Comparison of ENCODE assay signal across 28 cellular contexts in the genomic region with DNA sequence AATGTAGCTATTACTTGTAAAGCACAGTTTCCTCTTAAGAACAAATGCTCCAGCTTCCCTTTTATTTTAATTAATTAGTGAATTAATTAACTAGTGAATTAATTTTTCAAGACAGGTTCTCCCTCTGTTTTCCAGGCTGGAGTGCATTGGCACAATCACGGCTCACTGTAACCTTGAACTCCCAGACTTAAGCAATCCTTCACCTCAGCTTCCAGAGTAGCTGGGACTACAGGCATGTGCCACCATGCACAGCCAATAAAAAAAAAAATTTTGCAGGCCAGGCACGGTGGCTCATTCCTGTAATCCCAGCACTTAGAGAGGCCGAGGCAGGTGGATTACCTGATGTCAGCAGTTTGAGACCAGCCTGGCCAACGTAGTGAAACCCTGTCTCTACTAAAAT.
"Had no signal": no experiment of that assay in that cellular context is flagged by ENCODE, and none has a peak within 500 bp of the region (broad histone marks: within the 10 kb centered on the region; RNA-seq: fewer than 3 reads in every experiment).

No MANE protein-coding gene starts in this region.

- ATAC-seq: effector memory CD8-positive, alpha-beta T cell; esophagus mucosa; foreskin keratinocyte; gastrocnemius medialis; gastroesophageal sphincter; heart left ventricle; heart right ventricle had no signal

- H3K36me3 ChIP-seq: colonic mucosa had no signal

- FAIRE-seq: colon, endometrium, endothelial cell of umbilical vein, frontal cortex had no signal

- H3K27ac ChIP-seq: colonic mucosa, coronary artery, dorsolateral prefrontal cortex, epithelial cell of prostate, esophagus muscularis mucosa, esophagus squamous epithelium, foreskin keratinocyte, gastrocnemius medialis, gastroesophageal sphincter, heart left ventricle, heart right ventricle had no signal

- DNase-seq: colonic mucosa; cortex of kidney; dermis blood vessel endothelial cell; dorsolateral prefrontal cortex; effector CD4-positive, alpha-beta T cell; effector CD8-positive, alpha-beta T cell; effector memory CD4-positive, alpha-beta T cell; effector memory CD8-positive, alpha-beta T cell; endodermal cell; erythroblast; esophagus squamous epithelium; foreskin fibroblast; foreskin keratinocyte; foreskin melanocyte; gastrocnemius medialis; glutamatergic neuron; head of caudate nucleus; heart left ventricle; heart right ventricle had no signal

- H3K27me3 ChIP-seq: colonic mucosa, dorsolateral prefrontal cortex, esophagus muscularis mucosa, esophagus squamous epithelium, foreskin keratinocyte, gastrocnemius medialis, gastroesophageal sphincter, heart left ventricle, heart right ventricle had no signal

- H3K4me3 ChIP-seq: colonic mucosa, coronary artery, dorsolateral prefrontal cortex, esophagus muscularis mucosa, esophagus squamous epithelium, gastrocnemius medialis, gastroesophageal sphincter, heart left ventricle, heart right ventricle had no signal

- H3K4me1 ChIP-seq: colonic mucosa, esophagus muscularis mucosa, esophagus squamous epithelium, foreskin keratinocyte, gastroesophageal sphincter, heart left ventricle, heart right ventricle had no signal

- H3K9me3 ChIP-seq: colonic mucosa, esophagus muscularis mucosa, esophagus squamous epithelium, gastrocnemius medialis, gastroesophageal sphincter, heart left ventricle, heart right ventricle had no signal
